8 cellular contexts compared by ENCODE assay signal in the genomic region with DNA sequence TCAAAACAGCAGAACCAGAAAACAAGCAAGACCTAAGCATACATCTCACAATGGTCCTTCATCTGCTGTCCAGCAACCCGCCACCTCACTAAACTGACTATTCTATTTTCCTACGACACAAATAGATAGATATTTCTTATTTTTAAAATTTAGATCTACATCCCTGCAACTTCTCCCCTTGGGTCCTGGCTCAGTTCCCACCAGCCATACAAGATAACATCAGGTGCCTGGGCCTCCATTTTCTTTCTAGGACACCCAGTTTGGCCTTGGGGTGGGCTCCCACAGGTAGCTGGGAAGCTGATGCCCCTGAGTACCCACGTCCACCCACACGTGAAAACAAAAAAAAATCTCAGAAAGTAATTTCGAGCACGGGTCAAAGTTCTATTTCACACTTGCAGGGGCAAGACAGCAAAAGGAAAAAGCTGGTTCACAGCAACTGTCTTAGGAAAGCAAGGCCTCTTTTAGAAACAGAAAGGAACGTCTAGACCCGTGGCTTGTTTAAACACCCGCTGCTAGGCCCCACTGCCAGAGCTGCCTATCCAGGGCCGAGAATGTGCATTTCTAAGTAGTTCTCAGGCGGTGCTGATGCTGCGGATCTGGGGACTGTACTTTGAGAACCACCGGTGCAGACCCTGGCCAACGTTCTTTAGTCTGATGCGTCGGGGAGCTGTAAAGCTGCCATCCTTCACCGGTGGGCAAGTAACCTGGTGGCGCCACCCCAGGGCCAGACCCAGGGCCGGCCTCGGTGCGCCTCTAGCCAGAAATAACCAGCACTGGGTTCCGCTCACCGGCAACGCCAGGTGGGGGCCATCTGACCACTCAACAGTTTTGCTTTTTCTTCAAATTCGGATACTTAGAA. TPM values are rescaled to one million over a fixed set of nuclear protein-coding genes. Genes with fewer than 3 reads are reported as not detected.
DNase-seq lines count a peak whose midpoint lies in the region; ATAC-seq and TF ChIP-seq lines count a peak whose summit lies in the region.

No MANE protein-coding gene starts in this region.

- no peak overlapping the region for H2BK15ac ChIP-seq in mesendoderm (replicated peaks; ENCODE audit: low read depth)

- peak overlapping the region; percentile 2 for H3K4ac ChIP-seq in mesendoderm (ENCODE audit: low read depth, low read length)

- WGBS in mesendoderm (ENCODE audit: extremely low coverage, insufficient coverage, low lambda C conversion rate), result no CpG with 5 or more reads among the region's 25 CpGs

- peak overlapping the region; percentile 35 for H3K23ac ChIP-seq in mesendoderm (ENCODE audit: low read length)

- peak overlapping the region; percentile 75 for H3K9ac ChIP-seq in mesendoderm (ENCODE audit: low read length)

- peak; percentile 75 for DNase-seq in NK-92 treated with Interleukin-12 subunit alpha and Interleukin-12 subunit beta, amount 100 ng/mL, for 24 hours (lab: John Stamatoyannopoulos, UW)
- DNase-seq in NK-92 (lab: John Stamatoyannopoulos, UW; ENCODE audit: unreplicated experiment) (no peak), HAP-1 (ENCODE audit: low spot score in 2 of 2) (peak; percentile 12 to 34), LoVo (ENCODE audit: low spot score) (peak; percentile 54), WERI-Rb-1 (peak; percentile 89), mesendoderm (no peak)
- DNase-seq in effector memory CD4-positive, alpha-beta T cell, result peak in 2 of 3 donors; percentile 24 to 28
- DNase-seq in stimulated activated naive CD8-positive, alpha-beta T cell treated with anti-CD3 and anti-CD28 coated beads, Interleukin-15, Interleukin-2, amounts not matched to agents 100 U/mL and 50 U/mL, for 24 hours, result peak; percentile 6

- H4K5ac ChIP-seq in mesendoderm (ENCODE audit: low read length), result no peak overlapping the region

- H3K79me1 ChIP-seq in mesendoderm (ENCODE audit: low read length), result no peaks in the 10 kb centered on the region

- ATAC-seq in stimulated activated naive CD8-positive, alpha-beta T cell treated with anti-CD3 and anti-CD28 coated beads, Interleukin-15, Interleukin-2, amounts not matched to agents 100 U/mL and 50 U/mL, for 24 hours, result peak; percentile 37

- no peak overlapping the region for H2AK5ac ChIP-seq in mesendoderm (ENCODE audit: low read length)

- peak overlapping the region; percentile 81 for H3K4me2 ChIP-seq in mesendoderm (ENCODE audit: low read length)

- no peak overlapping the region for H4K8ac ChIP-seq in mesendoderm (ENCODE audit: low read depth, low read length)

- H3K27me3 ChIP-seq in HAP-1 (ENCODE audit: low read depth) (no peaks in the 10 kb centered on the region), WERI-Rb-1 (ENCODE audit: insufficient read depth, low read depth, severe bottlenecking) (no peaks in the 10 kb centered on the region), mesendoderm (ENCODE audit: insufficient read depth, low read length, poor library complexity) (no peaks in the 10 kb centered on the region)
- H3K27me3 ChIP-seq in effector memory CD4-positive, alpha-beta T cell (replicated peaks; ENCODE audit: control insufficient read depth, insufficient read depth, low read length, poor library complexity, severe bottlenecking), result no peaks in the 10 kb centered on the region

- H3K27ac ChIP-seq in WERI-Rb-1 (peak overlapping the region; percentile 89), mesendoderm (ENCODE audit: low read depth, low read length) (peak overlapping the region; percentile 90)
- peak overlapping the region; percentile 87 for H3K27ac ChIP-seq in effector memory CD4-positive, alpha-beta T cell (ENCODE audit: insufficient read depth, low read length, poor library complexity, severe bottlenecking)

- H3K4me1 ChIP-seq in HAP-1 (peaks cover 16% of the 10 kb centered on the region), mesendoderm (ENCODE audit: control insufficient read depth, low read depth, low read length) (no peaks in the 10 kb centered on the region)
- H3K4me1 ChIP-seq in effector memory CD4-positive, alpha-beta T cell (ENCODE audit: control insufficient read depth, insufficient read depth, low read length, poor library complexity, severe bottlenecking), result peaks cover 4% of the 10 kb centered on the region

- peak overlapping the region; percentile 84 for H3K56ac ChIP-seq in mesendoderm (ENCODE audit: low read length)

- peak; percentile 61 for TF ChIP-seq CTCF in WERI-Rb-1 (IDR thresholded peaks at IDR 0.05; ENCODE audit: low read depth, low read length)

- H3K9me3 ChIP-seq in HAP-1 (no peaks in the 10 kb centered on the region), WERI-Rb-1 (ENCODE audit: severe bottlenecking) (peaks cover 7% of the 10 kb centered on the region)
- no peaks in the 10 kb centered on the region for H3K9me3 ChIP-seq in effector memory CD4-positive, alpha-beta T cell (ENCODE audit: control insufficient read depth, low read length)

- H3K4me3 ChIP-seq in HAP-1 (peak overlapping the region; percentile 51), WERI-Rb-1 (ENCODE audit: low read depth, low read length) (peak overlapping the region; percentile 72), mesendoderm (ENCODE audit: low read length) (peak overlapping the region; percentile 66)
- peak overlapping the region; percentile 93 for H3K4me3 ChIP-seq in effector memory CD4-positive, alpha-beta T cell (ENCODE audit: insufficient read depth, low read depth, low read length, poor library complexity, severe bottlenecking)

- H2BK120ac ChIP-seq in mesendoderm (ENCODE audit: low read depth, low read length), result no peak overlapping the region

- peak overlapping the region; percentile 65 for H3K18ac ChIP-seq in mesendoderm (ENCODE audit: low read length)

- in situ Hi-C loops in HAP-1 (cut with MboI; ENCODE audit: low sequenced_read_pairs), result no loop called here

- no peaks in the 10 kb centered on the region for H3K36me3 ChIP-seq in HAP-1 (replicated peaks)
- H3K36me3 ChIP-seq in WERI-Rb-1, result no peaks in the 10 kb centered on the region
- H3K36me3 ChIP-seq in effector memory CD4-positive, alpha-beta T cell (ENCODE audit: control insufficient read depth, insufficient read depth, low read length), result no peaks in the 10 kb centered on the region
- H3K36me3 ChIP-seq in mesendoderm (ENCODE audit: control insufficient read depth, insufficient read depth, low read length), result no peaks in the 10 kb centered on the region

- peak overlapping the region; percentile 47 for H2BK5ac ChIP-seq in mesendoderm (ENCODE audit: low read length)

- H3K79me2 ChIP-seq in mesendoderm (ENCODE audit: control insufficient read depth, insufficient read depth, low read length), result no peaks in the 10 kb centered on the region

RNA-seq across cellular contexts. Expression of a gene that starts 47.3 kb away (rescaled TPM):
- polyA plus RNA-seq in mesendoderm (2013, experiment 1 of 2), result 10.4 TPM
- 10.6 TPM for polyA plus RNA-seq in mesendoderm (2013, experiment 2 of 2)

RNA-seq across cellular contexts. Expression of a gene that starts 53.0 kb away (rescaled TPM):
- 2.8 TPM for polyA plus RNA-seq in mesendoderm (2013, experiment 1 of 2)
- polyA plus RNA-seq in mesendoderm (2013, experiment 2 of 2), result 2.8 TPM

Comparison
In these comparisons a context has a peak if more than half of its experiments do, and no peak if none do; other contexts are left out.
1. DNase-seq: peak in NK-92 treated with Interleukin-12 subunit alpha and Interleukin-12 subunit beta, amount 100 ng/mL, for 24 hours (single experiment), HAP-1 (2 of 2), LoVo (single experiment), WERI-Rb-1 (single experiment), effector memory CD4-positive, alpha-beta T cell (2 of 3) and stimulated activated naive CD8-positive, alpha-beta T cell treated with anti-CD3 and anti-CD28 coated beads, Interleukin-15, Interleukin-2, amounts not matched to agents 100 U/mL and 50 U/mL, for 24 hours (single experiment); none in NK-92 (single experiment) and mesendoderm (single experiment).
2. Peak in every context shown above with its lines, with median percentiles within 50 percentile points of each other: H3K4me3 ChIP-seq and H3K27ac ChIP-seq.